In the genomic region with DNA sequence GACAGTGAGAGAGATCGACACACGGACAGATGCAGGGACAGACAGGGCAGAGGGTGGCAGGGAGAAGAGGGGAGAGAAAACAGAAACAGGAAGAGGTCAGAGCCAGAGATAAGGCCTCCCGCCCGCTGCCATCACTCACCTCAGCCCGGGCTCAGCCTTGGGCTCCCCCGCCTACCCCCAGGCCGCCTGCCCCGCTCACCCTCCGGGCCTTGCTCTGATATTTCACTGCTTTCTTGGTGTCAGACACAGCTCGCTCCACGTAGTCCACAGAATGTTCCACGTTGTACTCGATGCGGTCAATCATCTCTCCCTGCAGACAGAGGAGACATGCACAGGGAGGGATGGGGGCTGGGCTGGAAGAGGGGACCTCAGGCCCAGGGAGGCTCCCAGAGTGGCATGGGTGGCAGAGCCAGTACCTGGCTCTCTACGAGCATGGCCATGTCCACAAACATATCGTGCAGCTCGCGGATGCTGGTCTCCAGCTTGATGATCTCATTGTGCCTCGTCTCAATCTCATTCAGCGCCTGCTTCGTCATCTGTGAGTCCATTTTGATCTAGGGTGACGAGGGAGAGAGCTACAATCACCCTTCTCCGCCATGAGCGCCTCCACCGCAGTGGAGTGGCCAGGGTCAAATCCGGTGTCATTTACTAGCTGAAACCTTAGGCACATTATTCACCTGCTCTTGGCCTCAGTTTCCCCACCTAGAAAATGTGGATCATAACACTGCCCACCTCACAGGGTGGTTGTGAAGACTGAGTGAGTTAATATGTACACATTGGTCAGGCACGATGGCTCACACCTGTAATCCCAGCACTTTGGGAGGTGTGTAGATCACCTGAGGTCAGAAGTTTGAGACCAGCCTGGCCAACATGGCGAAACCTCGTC, we compare ENCODE assay signal across 1 cellular context.
TF ChIP-seq lines count a peak whose summit lies in the region.

No MANE protein-coding gene starts in this region.

TF ChIP-seq in HepG2, 621 proteins besides CTCF, POLR2A, EP300 and RAD21 (continues in another document):
- TF ChIP-seq, protein P1, sequence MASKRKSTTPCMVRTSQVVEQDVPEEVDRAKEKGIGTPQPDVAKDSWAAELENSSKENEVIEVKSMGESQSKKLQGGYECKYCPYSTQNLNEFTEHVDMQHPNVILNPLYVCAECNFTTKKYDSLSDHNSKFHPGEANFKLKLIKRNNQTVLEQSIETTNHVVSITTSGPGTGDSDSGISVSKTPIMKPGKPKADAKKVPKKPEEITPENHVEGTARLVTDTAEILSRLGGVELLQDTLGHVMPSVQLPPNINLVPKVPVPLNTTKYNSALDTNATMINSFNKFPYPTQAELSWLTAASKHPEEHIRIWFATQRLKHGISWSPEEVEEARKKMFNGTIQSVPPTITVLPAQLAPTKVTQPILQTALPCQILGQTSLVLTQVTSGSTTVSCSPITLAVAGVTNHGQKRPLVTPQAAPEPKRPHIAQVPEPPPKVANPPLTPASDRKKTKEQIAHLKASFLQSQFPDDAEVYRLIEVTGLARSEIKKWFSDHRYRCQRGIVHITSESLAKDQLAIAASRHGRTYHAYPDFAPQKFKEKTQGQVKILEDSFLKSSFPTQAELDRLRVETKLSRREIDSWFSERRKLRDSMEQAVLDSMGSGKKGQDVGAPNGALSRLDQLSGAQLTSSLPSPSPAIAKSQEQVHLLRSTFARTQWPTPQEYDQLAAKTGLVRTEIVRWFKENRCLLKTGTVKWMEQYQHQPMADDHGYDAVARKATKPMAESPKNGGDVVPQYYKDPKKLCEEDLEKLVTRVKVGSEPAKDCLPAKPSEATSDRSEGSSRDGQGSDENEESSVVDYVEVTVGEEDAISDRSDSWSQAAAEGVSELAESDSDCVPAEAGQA (IDR thresholded peaks at IDR 0.05; ENCODE audit: low read depth), result no peak
- TF ChIP-seq, protein P1 (CRISPR knock-in tag; IDR thresholded peaks at IDR 0.05; ENCODE audit: borderline replicate concordance), result no peak
- TF ChIP-seq, protein P2, sequence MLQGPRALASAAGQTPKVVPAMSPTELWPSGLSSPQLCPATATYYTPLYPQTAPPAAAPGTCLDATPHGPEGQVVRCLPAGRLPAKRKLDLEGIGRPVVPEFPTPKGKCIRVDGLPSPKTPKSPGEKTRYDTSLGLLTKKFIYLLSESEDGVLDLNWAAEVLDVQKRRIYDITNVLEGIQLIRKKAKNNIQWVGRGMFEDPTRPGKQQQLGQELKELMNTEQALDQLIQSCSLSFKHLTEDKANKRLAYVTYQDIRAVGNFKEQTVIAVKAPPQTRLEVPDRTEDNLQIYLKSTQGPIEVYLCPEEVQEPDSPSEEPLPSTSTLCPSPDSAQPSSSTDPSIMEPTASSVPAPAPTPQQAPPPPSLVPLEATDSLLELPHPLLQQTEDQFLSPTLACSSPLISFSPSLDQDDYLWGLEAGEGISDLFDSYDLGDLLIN (CRISPR knock-in tag; IDR thresholded peaks at IDR 0.05; ENCODE audit: borderline replicate concordance), result no peak
- TF ChIP-seq, protein P3, sequence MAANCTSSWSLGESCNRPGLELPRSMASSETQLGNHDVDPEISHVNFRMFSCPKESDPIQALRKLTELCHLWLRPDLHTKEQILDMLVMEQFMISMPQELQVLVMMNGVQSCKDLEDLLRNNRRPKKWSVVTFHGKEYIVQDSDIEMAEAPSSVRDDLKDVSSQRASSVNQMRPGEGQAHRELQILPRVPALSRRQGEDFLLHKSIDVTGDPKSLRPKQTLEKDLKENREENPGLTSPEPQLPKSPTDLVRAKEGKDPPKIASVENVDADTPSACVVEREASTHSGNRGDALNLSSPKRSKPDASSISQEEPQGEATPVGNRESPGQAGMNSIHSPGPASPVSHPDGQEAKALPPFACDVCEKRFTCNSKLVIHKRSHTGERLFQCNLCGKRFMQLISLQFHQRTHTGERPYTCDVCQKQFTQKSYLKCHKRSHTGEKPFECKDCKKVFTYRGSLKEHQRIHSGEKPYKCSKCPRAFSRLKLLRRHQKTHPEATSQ (CRISPR knock-in tag; IDR thresholded peaks at IDR 0.05; ENCODE audit: borderline replicate concordance), result no peak
- TF ChIP-seq CREB1 (IDR thresholded peaks at IDR 0.05) (no peak), CREB1 (CRISPR knock-in tag; IDR thresholded peaks at IDR 0.05) (no peak), ZNF24 (IDR thresholded peaks at IDR 0.05) (no peak), SRSF4 (IDR thresholded peaks at IDR 0.05; ENCODE audit: low read depth, low read length, poor library complexity, severe bottlenecking) (no peak), ZBTB1 (CRISPR knock-in tag; IDR thresholded peaks at IDR 0.05; ENCODE audit: borderline replicate concordance) (no peak), ZNF34 (CRISPR knock-in tag; IDR thresholded peaks at IDR 0.05; ENCODE audit: borderline replicate concordance) (no peak), FOXM1 (CRISPR knock-in tag; IDR thresholded peaks at IDR 0.05) (no peak), CEBPG (CRISPR knock-in tag; IDR thresholded peaks at IDR 0.05) (no peak), ZFX (CRISPR knock-in tag; IDR thresholded peaks at IDR 0.05; ENCODE audit: low read depth) (peak; percentile 30; the same call in 1 of the 2 replicates), ARHGAP35 (CRISPR knock-in tag; IDR thresholded peaks at IDR 0.05; ENCODE audit: borderline replicate concordance) (no peak), CBFB (CRISPR knock-in tag; IDR thresholded peaks at IDR 0.05) (no peak), ZNF235 (CRISPR knock-in tag; IDR thresholded peaks at IDR 0.05; ENCODE audit: borderline replicate concordance) (no peak), EED (CRISPR knock-in tag; IDR thresholded peaks at IDR 0.05) (peak; percentile 71; the same call in 1 of the 2 replicates), AHR (CRISPR knock-in tag; IDR thresholded peaks at IDR 0.05) (no peak), RXRB (CRISPR knock-in tag; IDR thresholded peaks at IDR 0.05; ENCODE audit: borderline replicate concordance) (no peak)
- TF ChIP-seq, protein P4, sequence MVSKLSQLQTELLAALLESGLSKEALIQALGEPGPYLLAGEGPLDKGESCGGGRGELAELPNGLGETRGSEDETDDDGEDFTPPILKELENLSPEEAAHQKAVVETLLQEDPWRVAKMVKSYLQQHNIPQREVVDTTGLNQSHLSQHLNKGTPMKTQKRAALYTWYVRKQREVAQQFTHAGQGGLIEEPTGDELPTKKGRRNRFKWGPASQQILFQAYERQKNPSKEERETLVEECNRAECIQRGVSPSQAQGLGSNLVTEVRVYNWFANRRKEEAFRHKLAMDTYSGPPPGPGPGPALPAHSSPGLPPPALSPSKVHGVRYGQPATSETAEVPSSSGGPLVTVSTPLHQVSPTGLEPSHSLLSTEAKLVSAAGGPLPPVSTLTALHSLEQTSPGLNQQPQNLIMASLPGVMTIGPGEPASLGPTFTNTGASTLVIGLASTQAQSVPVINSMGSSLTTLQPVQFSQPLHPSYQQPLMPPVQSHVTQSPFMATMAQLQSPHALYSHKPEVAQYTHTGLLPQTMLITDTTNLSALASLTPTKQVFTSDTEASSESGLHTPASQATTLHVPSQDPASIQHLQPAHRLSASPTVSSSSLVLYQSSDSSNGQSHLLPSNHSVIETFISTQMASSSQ (IDR thresholded peaks at IDR 0.05; ENCODE audit: low read depth), result no peak
- TF ChIP-seq, protein P4 (CRISPR knock-in tag; IDR thresholded peaks at IDR 0.05; ENCODE audit: borderline replicate concordance), result no peak
- TF ChIP-seq, protein P5, sequence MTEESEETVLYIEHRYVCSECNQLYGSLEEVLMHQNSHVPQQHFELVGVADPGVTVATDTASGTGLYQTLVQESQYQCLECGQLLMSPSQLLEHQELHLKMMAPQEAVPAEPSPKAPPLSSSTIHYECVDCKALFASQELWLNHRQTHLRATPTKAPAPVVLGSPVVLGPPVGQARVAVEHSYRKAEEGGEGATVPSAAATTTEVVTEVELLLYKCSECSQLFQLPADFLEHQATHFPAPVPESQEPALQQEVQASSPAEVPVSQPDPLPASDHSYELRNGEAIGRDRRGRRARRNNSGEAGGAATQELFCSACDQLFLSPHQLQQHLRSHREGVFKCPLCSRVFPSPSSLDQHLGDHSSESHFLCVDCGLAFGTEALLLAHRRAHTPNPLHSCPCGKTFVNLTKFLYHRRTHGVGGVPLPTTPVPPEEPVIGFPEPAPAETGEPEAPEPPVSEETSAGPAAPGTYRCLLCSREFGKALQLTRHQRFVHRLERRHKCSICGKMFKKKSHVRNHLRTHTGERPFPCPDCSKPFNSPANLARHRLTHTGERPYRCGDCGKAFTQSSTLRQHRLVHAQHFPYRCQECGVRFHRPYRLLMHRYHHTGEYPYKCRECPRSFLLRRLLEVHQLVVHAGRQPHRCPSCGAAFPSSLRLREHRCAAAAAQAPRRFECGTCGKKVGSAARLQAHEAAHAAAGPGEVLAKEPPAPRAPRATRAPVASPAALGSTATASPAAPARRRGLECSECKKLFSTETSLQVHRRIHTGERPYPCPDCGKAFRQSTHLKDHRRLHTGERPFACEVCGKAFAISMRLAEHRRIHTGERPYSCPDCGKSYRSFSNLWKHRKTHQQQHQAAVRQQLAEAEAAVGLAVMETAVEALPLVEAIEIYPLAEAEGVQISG (CRISPR knock-in tag; IDR thresholded peaks at IDR 0.05), result no peak
- TF ChIP-seq, protein P6, sequence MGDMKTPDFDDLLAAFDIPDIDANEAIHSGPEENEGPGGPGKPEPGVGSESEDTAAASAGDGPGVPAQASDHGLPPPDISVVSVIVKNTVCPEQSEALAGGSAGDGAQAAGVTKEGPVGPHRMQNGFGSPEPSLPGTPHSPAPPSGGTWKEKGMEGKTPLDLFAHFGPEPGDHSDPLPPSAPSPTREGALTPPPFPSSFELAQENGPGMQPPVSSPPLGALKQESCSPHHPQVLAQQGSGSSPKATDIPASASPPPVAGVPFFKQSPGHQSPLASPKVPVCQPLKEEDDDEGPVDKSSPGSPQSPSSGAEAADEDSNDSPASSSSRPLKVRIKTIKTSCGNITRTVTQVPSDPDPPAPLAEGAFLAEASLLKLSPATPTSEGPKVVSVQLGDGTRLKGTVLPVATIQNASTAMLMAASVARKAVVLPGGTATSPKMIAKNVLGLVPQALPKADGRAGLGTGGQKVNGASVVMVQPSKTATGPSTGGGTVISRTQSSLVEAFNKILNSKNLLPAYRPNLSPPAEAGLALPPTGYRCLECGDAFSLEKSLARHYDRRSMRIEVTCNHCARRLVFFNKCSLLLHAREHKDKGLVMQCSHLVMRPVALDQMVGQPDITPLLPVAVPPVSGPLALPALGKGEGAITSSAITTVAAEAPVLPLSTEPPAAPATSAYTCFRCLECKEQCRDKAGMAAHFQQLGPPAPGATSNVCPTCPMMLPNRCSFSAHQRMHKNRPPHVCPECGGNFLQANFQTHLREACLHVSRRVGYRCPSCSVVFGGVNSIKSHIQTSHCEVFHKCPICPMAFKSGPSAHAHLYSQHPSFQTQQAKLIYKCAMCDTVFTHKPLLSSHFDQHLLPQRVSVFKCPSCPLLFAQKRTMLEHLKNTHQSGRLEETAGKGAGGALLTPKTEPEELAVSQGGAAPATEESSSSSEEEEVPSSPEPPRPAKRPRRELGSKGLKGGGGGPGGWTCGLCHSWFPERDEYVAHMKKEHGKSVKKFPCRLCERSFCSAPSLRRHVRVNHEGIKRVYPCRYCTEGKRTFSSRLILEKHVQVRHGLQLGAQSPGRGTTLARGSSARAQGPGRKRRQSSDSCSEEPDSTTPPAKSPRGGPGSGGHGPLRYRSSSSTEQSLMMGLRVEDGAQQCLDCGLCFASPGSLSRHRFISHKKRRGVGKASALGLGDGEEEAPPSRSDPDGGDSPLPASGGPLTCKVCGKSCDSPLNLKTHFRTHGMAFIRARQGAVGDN (CRISPR knock-in tag; IDR thresholded peaks at IDR 0.05), result peak; percentile 56
- TF ChIP-seq, protein P7, sequence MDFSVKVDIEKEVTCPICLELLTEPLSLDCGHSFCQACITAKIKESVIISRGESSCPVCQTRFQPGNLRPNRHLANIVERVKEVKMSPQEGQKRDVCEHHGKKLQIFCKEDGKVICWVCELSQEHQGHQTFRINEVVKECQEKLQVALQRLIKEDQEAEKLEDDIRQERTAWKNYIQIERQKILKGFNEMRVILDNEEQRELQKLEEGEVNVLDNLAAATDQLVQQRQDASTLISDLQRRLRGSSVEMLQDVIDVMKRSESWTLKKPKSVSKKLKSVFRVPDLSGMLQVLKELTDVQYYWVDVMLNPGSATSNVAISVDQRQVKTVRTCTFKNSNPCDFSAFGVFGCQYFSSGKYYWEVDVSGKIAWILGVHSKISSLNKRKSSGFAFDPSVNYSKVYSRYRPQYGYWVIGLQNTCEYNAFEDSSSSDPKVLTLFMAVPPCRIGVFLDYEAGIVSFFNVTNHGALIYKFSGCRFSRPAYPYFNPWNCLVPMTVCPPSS (IDR thresholded peaks at IDR 0.05), result no peak
